Comparison of ENCODE assay signal across 19 cellular contexts in genomic region chr20:38052870-38053269, GRCh38. TPM values are rescaled to one million over a fixed set of nuclear protein-coding genes. Genes with fewer than 3 reads are reported as not detected.
DNase-seq lines count a peak whose midpoint lies in the region; ATAC-seq lines count a peak whose summit lies in the region.
"Had no signal": no experiment of that assay in that cellular context is flagged by ENCODE, and none has a peak within 500 bp of the region (broad histone marks: within the 10 kb centered on the region; RNA-seq: fewer than 3 reads in every experiment).

No MANE protein-coding gene starts in this region.

- H3K56ac ChIP-seq in mesendoderm (ENCODE audit: low read length) = no peak overlapping the region

- no peaks in the 10 kb centered on the region for H3K36me3 ChIP-seq in mesendoderm (ENCODE audit: control insufficient read depth, insufficient read depth, low read length)

- no peak overlapping the region for H2BK120ac ChIP-seq in mesendoderm (ENCODE audit: low read depth, low read length)

- ATAC-seq in stimulated activated naive CD8-positive, alpha-beta T cell treated with anti-CD3 and anti-CD28 coated beads, Interleukin-15, amount 100 ng/mL, for 72 hours = no peak
- ATAC-seq: CD8-positive, alpha-beta T cell; PC-3 had no signal

- H3K9me3 Mint-ChIP-seq in stimulated activated naive CD8-positive, alpha-beta T cell treated with anti-CD3 and anti-CD28 coated beads, Interleukin-15, Interleukin-2, amounts not matched to agents 100 ng/mL and 50 ng/mL, for 24 hours = no peaks in the 10 kb centered on the region
- H3K9me3 Mint-ChIP-seq in stimulated activated naive CD8-positive, alpha-beta T cell treated with anti-CD3 and anti-CD28 coated beads, Interleukin-15, amount 100 ng/mL, for 72 hours = no peaks in the 10 kb centered on the region
- H3K9me3 Mint-ChIP-seq: CD8-positive, alpha-beta T cell had no signal

- H3K79me1 ChIP-seq in mesendoderm (ENCODE audit: low read length) = peaks cover 7% of the 10 kb centered on the region

- H3K18ac ChIP-seq in mesendoderm (ENCODE audit: low read length) = no peak overlapping the region

- H2AK5ac ChIP-seq in mesendoderm (ENCODE audit: low read length) = no peak overlapping the region

- H3K4me1 ChIP-seq in mesendoderm (ENCODE audit: control insufficient read depth, low read depth, low read length) = no peaks in the 10 kb centered on the region

- H2BK5ac ChIP-seq in mesendoderm (ENCODE audit: low read length) = no peak overlapping the region

- H4K8ac ChIP-seq in mesendoderm (ENCODE audit: low read depth, low read length) = no peak overlapping the region

- H3K4me2 ChIP-seq in mesendoderm (ENCODE audit: low read length) = no peak overlapping the region

- H3K23ac ChIP-seq in mesendoderm (ENCODE audit: low read length) = no peak overlapping the region

- H3K27ac Mint-ChIP-seq in stimulated activated naive CD8-positive, alpha-beta T cell treated with anti-CD3 and anti-CD28 coated beads, Interleukin-15, Interleukin-2, amounts not matched to agents 100 ng/mL and 50 ng/mL, for 24 hours = peak overlapping the region; percentile 36
- H3K27ac Mint-ChIP-seq in stimulated activated naive CD8-positive, alpha-beta T cell treated with anti-CD3 and anti-CD28 coated beads, Interleukin-15, amount 100 ng/mL, for 72 hours = no peak overlapping the region
- H3K27ac Mint-ChIP-seq: CD8-positive, alpha-beta T cell had no signal

- H3K27ac ChIP-seq in mesendoderm (ENCODE audit: low read depth, low read length) = no peak overlapping the region

- no peak overlapping the region for H3K4me3 Mint-ChIP-seq in stimulated activated naive CD8-positive, alpha-beta T cell treated with anti-CD3 and anti-CD28 coated beads, Interleukin-15, Interleukin-2, amounts not matched to agents 100 ng/mL and 50 ng/mL, for 24 hours
- H3K4me3 Mint-ChIP-seq in stimulated activated naive CD8-positive, alpha-beta T cell treated with anti-CD3 and anti-CD28 coated beads, Interleukin-15, amount 100 ng/mL, for 72 hours = no peak overlapping the region
- H3K4me3 Mint-ChIP-seq: CD8-positive, alpha-beta T cell had no signal

- H3K4ac ChIP-seq in mesendoderm (ENCODE audit: low read depth, low read length) = no peak overlapping the region

- H3K4me1 Mint-ChIP-seq in stimulated activated naive CD8-positive, alpha-beta T cell treated with anti-CD3 and anti-CD28 coated beads, Interleukin-15, Interleukin-2, amounts not matched to agents 100 ng/mL and 50 ng/mL, for 24 hours (ENCODE audit: low read depth) = peaks cover 55% of the 10 kb centered on the region
- H3K4me1 Mint-ChIP-seq in stimulated activated naive CD8-positive, alpha-beta T cell treated with anti-CD3 and anti-CD28 coated beads, Interleukin-15, amount 100 ng/mL, for 72 hours = peaks cover 38% of the 10 kb centered on the region

- H4K5ac ChIP-seq in mesendoderm (ENCODE audit: low read length) = no peak overlapping the region

- WGBS in mesendoderm (ENCODE audit: extremely low coverage, insufficient coverage, low lambda C conversion rate) = no CpG with 5 or more reads among the region's 2 CpGs

- H2BK15ac ChIP-seq in mesendoderm (replicated peaks; ENCODE audit: low read depth) = no peak overlapping the region

- H3K27me3 Mint-ChIP-seq in stimulated activated naive CD8-positive, alpha-beta T cell treated with anti-CD3 and anti-CD28 coated beads, Interleukin-15, Interleukin-2, amounts not matched to agents 100 ng/mL and 50 ng/mL, for 24 hours = no peaks in the 10 kb centered on the region
- no peaks in the 10 kb centered on the region for H3K27me3 Mint-ChIP-seq in stimulated activated naive CD8-positive, alpha-beta T cell treated with anti-CD3 and anti-CD28 coated beads, Interleukin-15, amount 100 ng/mL, for 72 hours

- peaks cover 23% of the 10 kb centered on the region for H3K79me2 ChIP-seq in mesendoderm (ENCODE audit: control insufficient read depth, insufficient read depth, low read length)

- DNase-seq in NCI-H82 (lab: John Stamatoyannopoulos, UW) = peak; percentile 49
- DNase-seq in NCI-H82 treated with DMSO at 0.1 percent for 48 hours (lab: John Stamatoyannopoulos, UW; ENCODE audit: unreplicated experiment) = no peak
- no peak for DNase-seq in stimulated activated naive CD8-positive, alpha-beta T cell treated with anti-CD3 and anti-CD28 coated beads, Interleukin-15, amount 100 ng/mL, for 72 hours
- DNase-seq in mesendoderm = peak; percentile 23
- DNase-seq in activated effector memory CD4-positive, alpha-beta T cell treated with anti-CD3 and anti-CD28 coated beads, Interleukin-2, amount 50 U/mL, for 16 hours = no peak
- no peak for DNase-seq in NCI-H345 (lab: John Stamatoyannopoulos, UW)
- DNase-seq in MV-4-11 (lab: John Stamatoyannopoulos, UW) = no peak
- DNase-seq: 8988T; CD8-positive, alpha-beta T cell; DMS79; IMR-90; Kasumi-1; NCI-H1105 treated with DMSO at 0.1 percent for 48 hours; NCI-H1694 treated with DMSO at 0.1 percent for 48 hours; NCI-H446; NCI-H69; PC-3 had no signal

- no peak overlapping the region for H3K9ac ChIP-seq in mesendoderm (ENCODE audit: low read length)

- peaks cover 57% of the 10 kb centered on the region for H3K36me3 Mint-ChIP-seq in stimulated activated naive CD8-positive, alpha-beta T cell treated with anti-CD3 and anti-CD28 coated beads, Interleukin-15, Interleukin-2, amounts not matched to agents 100 ng/mL and 50 ng/mL, for 24 hours (ENCODE audit: low read depth)

- no peak overlapping the region for H3K4me3 ChIP-seq in mesendoderm (ENCODE audit: low read length)
- H3K4me3 ChIP-seq: HAP-1 had no signal

- no peaks in the 10 kb centered on the region for H3K27me3 ChIP-seq in mesendoderm (ENCODE audit: insufficient read depth, low read length, poor library complexity)

RNA-seq across cellular contexts. Expression of gene RPRD1B, which starts 19.3 kb away (rescaled TPM):
- 26.3 TPM for polyA plus RNA-seq in mesendoderm (2013, experiment 1 of 2)
- 25.7 TPM for polyA plus RNA-seq in mesendoderm (2013, experiment 2 of 2)

RNA-seq across cellular contexts. Expression of gene TTI1, which starts 19.6 kb away (rescaled TPM):
- 24.7 TPM for polyA plus RNA-seq in mesendoderm (2013, experiment 1 of 2)
- polyA plus RNA-seq in mesendoderm (2013, experiment 2 of 2) = 25.3 TPM

Comparison
In these comparisons a context has a peak if more than half of its experiments do, and no peak if none do; other contexts are left out.
1. DNase-seq: peak in NCI-H82 (single experiment) and mesendoderm (single experiment); none in NCI-H82 treated with DMSO at 0.1 percent for 48 hours (single experiment), stimulated activated naive CD8-positive, alpha-beta T cell treated with anti-CD3 and anti-CD28 coated beads, Interleukin-15, amount 100 ng/mL, for 72 hours (0 of 2), activated effector memory CD4-positive, alpha-beta T cell treated with anti-CD3 and anti-CD28 coated beads, Interleukin-2, amount 50 U/mL, for 16 hours (single experiment), NCI-H345 (single experiment) and MV-4-11 (single experiment).